Comparison of ENCODE assay signal across 10 cellular contexts in the genomic region with DNA sequence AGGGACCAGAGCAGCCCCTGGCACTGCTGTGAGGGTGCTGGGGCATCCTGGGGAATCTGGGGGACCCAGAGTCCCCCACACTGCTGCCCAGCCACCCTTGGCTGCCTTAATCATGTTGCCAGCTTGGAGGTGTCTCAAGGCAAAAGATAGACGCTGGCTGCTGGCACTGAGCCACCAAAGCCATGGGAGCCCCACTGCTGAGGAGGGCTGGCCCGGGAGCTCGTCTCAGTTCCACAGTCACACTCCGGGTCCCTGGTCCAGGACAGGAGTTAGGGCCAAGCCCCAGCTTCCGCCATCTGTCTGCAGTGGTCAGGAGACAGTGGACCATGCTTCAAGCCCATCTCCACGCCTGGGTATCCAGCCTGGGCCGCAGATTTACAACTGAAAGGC. TPM values are rescaled to one million over a fixed set of nuclear protein-coding genes. Genes with fewer than 3 reads are reported as not detected.
DNase-seq lines count a peak whose midpoint lies in the region; ATAC-seq and TF ChIP-seq lines count a peak whose summit lies in the region.
"Had no signal": no experiment of that assay in that cellular context is flagged by ENCODE, and none has a peak within 500 bp of the region (broad histone marks: within the 10 kb centered on the region; RNA-seq: fewer than 3 reads in every experiment).

No MANE protein-coding gene starts in this region.

- TF ChIP-seq EP300 in ovary (IDR thresholded peaks at IDR 0.05) = no peak

- 32 to 58% (median 34%) methylated on average over 7 of the region's 7 CpGs for WGBS in ovary, 3 donors

- H3K4me1 ChIP-seq in KMS-11 (ENCODE audit: low read depth, poor library complexity, severe bottlenecking) (no peaks in the 10 kb centered on the region), ovary (ENCODE audit: insufficient read depth) (peaks cover 4% of the 10 kb centered on the region)

- TF ChIP-seq POLR2A in ovary (IDR thresholded peaks at IDR 0.05) = no peak

- no peaks in the 10 kb centered on the region for H3K9me3 ChIP-seq in ovary

- TF ChIP-seq CTCF in AG10803 (conservative IDR thresholded peaks at IDR 0.05; ENCODE audit: low read length) (no peak), KMS-11 (conservative IDR thresholded peaks at IDR 0.05; ENCODE audit: low read depth, low read length) (no peak), dorsolateral prefrontal cortex (IDR thresholded peaks at IDR 0.05 in 54 of 56, conservative IDR thresholded peaks at IDR 0.05 in 2 of 56; ENCODE audit: low read depth in 1 of 56, partially characterized antibody in 56 of 56) (no peak), ovary (IDR thresholded peaks at IDR 0.05) (no peak)

- H3K36me3 ChIP-seq in KMS-11 (ENCODE audit: insufficient read depth) (no peaks in the 10 kb centered on the region), ovary (no peaks in the 10 kb centered on the region)

- no peak for ATAC-seq in HG03139 (IDR thresholded peaks at IDR 0.05; ENCODE audit: unreplicated experiment)
- no peak for ATAC-seq in HG03025 (IDR thresholded peaks at IDR 0.05; ENCODE audit: low FRiP score, unreplicated experiment)

- H2AFZ ChIP-seq in KMS-11 (ENCODE audit: low read depth) = peak overlapping the region; percentile 88; the same call in 1 of the 2 replicates

- H3K9me3 Mint-ChIP-seq in activated CD4-positive, alpha-beta T cell treated with anti-CD3 and anti-CD28 coated beads, Interleukin-2, amount 10 ng/mL, durations not matched to agents 24 days and 14 days = no peaks in the 10 kb centered on the region

- 0 out of 2 replicates have a peak overlapping the region, but pooled peaks have one; percentile 20 for H3K4me3 ChIP-seq in AG10803 (ENCODE audit: low read length)
- H3K4me3 ChIP-seq in KMS-11 (IDR thresholded peaks at IDR 0.05; ENCODE audit: insufficient read depth, low read depth, low read length) = no peak overlapping the region
- H3K4me3 ChIP-seq in dorsolateral prefrontal cortex = peak overlapping the region in 43 of 59 donors; percentile 50 to 85 (median 66)
- no peak overlapping the region for H3K4me3 ChIP-seq in ovary

- peaks cover 9% of the 10 kb centered on the region for H3K4me1 Mint-ChIP-seq in activated CD4-positive, alpha-beta T cell treated with anti-CD3 and anti-CD28 coated beads, Interleukin-2, amount 10 ng/mL, durations not matched to agents 24 days and 14 days

- no peaks in the 10 kb centered on the region for H3K36me3 Mint-ChIP-seq in activated CD4-positive, alpha-beta T cell treated with anti-CD3 and anti-CD28 coated beads, Interleukin-2, amount 10 ng/mL, durations not matched to agents 24 days and 14 days (ENCODE audit: low read depth)

- H3K4me3 Mint-ChIP-seq in activated CD4-positive, alpha-beta T cell treated with anti-CD3 and anti-CD28 coated beads, Interleukin-2, amount 10 ng/mL, durations not matched to agents 24 days and 14 days = no peak overlapping the region

- H3K27me3 Mint-ChIP-seq in activated CD4-positive, alpha-beta T cell treated with anti-CD3 and anti-CD28 coated beads, Interleukin-2, amount 10 ng/mL, durations not matched to agents 24 days and 14 days = peaks cover 14% of the 10 kb centered on the region

- H3K27ac Mint-ChIP-seq in activated CD4-positive, alpha-beta T cell treated with anti-CD3 and anti-CD28 coated beads, Interleukin-2, amount 10 ng/mL, durations not matched to agents 24 days and 14 days = no peak overlapping the region

- no peaks in the 10 kb centered on the region for H3K27me3 ChIP-seq in KMS-11 (ENCODE audit: insufficient read depth, low read depth)
- H3K27me3 ChIP-seq in dorsolateral prefrontal cortex = no peaks in the 10 kb centered on the region
- no peaks in the 10 kb centered on the region for H3K27me3 ChIP-seq in ovary

- H3K4me2 ChIP-seq in KMS-11 = 0 out of 2 replicates have a peak overlapping the region, but pooled peaks have one; percentile 39

- no peaks in the 10 kb centered on the region for H3K79me2 ChIP-seq in KMS-11 (ENCODE audit: insufficient read depth, low read depth)

- no peak for DNase-seq in AG10803 (ENCODE audit: low read depth)
- DNase-seq in dorsolateral prefrontal cortex = peak in 1 of 10 donors; percentile 43
- peak; percentile 17 to 44 (median 29) for DNase-seq in ovary
- DNase-seq in activated CD4-positive, alpha-beta T cell treated with anti-CD3 and anti-CD28 coated beads, Interleukin-2, amount 10 ng/mL, durations not matched to agents 24 days and 14 days = no peak
- DNase-seq in dedifferentiated amniotic fluid mesenchymal stem cell (ENCODE audit: extremely low spot score) = no peak

- H3K27ac ChIP-seq in KMS-11 = no peak overlapping the region
- peak overlapping the region in 3 of 59 donors; percentile 63 to 72 (median 70) for H3K27ac ChIP-seq in dorsolateral prefrontal cortex
- no peak overlapping the region for H3K27ac ChIP-seq in ovary

- no peak overlapping the region for H3K9ac ChIP-seq in KMS-11

- intact Hi-C loops in dorsolateral prefrontal cortex (cut with DNase I) = loop anchor here (1.0 to 5.0 kb wide), 9 partner anchors 27 to 413 kb away; partner anchors contain the start of genes NUDT3 (in 1 of the 2) and SMIM29 (in 1 of the 2)
- intact Hi-C loops in ovary (cut with DNase I) = loop anchor here (2.0 to 10.0 kb wide), 8 partner anchors 49 to 419 kb away; partner anchors contain the start of gene SMIM29 (in 1 of the 4)
- intact Hi-C loops in activated CD4-positive, alpha-beta T cell treated with anti-CD3 and anti-CD28 coated beads, Interleukin-2, amount 10 ng/mL, durations not matched to agents 24 days and 14 days (cut with micrococcal nuclease) = loop anchor here (1.0 kb wide), 4 partner anchors 41 to 220 kb away; partner anchors contain the start of genes HMGA1, NUDT3 and SMIM29

- H4K20me1 ChIP-seq in KMS-11 (ENCODE audit: insufficient read depth) = no peaks in the 10 kb centered on the region

RNA-seq across cellular contexts. Expression of gene HMGA1, which starts 41.0 kb away (rescaled TPM):
- total RNA-seq in dorsolateral prefrontal cortex (10 to 100 TPM; 33.1 to 85.0 (median 58.3) TPM), ovary (10 to 100 TPM in 4 of 7 donors, 1 to 10 TPM in 3; 5.1 to 39.9 (median 10.4) TPM)
- 1 to 10 TPM; 2.4 to 5.6 TPM for polyA plus RNA-seq in ovary
- total RNA-seq in activated CD4-positive, alpha-beta T cell treated with anti-CD3 and anti-CD28 coated beads, Interleukin-2, amount 10 ng/mL, durations not matched to agents 24 days and 14 days = 509 and 520 TPM in 2 replicates

RNA-seq across cellular contexts. Expression of gene GRM4, which starts 49.8 kb away (rescaled TPM):
- total RNA-seq in dorsolateral prefrontal cortex (10 to 100 TPM in 59 of 120 experiments, 1 to 10 TPM in 61; 2.8 to 17.8 (median 9.9) TPM), ovary (under 1 TPM in 5 of 7 donors, not detected in 2; under 0.01 to 0.37 (median 0.15) TPM)
- under 1 TPM; 0.05 to 0.06 TPM for polyA plus RNA-seq in ovary
- total RNA-seq in activated CD4-positive, alpha-beta T cell treated with anti-CD3 and anti-CD28 coated beads, Interleukin-2, amount 10 ng/mL, durations not matched to agents 24 days and 14 days = not detected in 2 replicates
- total RNA-seq: aorta, liver had no signal
- polyA plus RNA-seq: aorta, liver had no signal

RNA-seq across cellular contexts. Expression of gene SMIM29, which starts 53.1 kb away (rescaled TPM):
- total RNA-seq in dorsolateral prefrontal cortex (100 to 1,000 TPM in 3 of 120 experiments, 10 to 100 TPM in 117; 43.8 to 108 (median 67.5) TPM), ovary (10 to 100 TPM; 14.7 to 26.6 (median 17.8) TPM)
- 10 to 100 TPM in 1 of 2 donors, 1 to 10 TPM in 1; 2.0 to 26.3 TPM for polyA plus RNA-seq in ovary
- total RNA-seq in activated CD4-positive, alpha-beta T cell treated with anti-CD3 and anti-CD28 coated beads, Interleukin-2, amount 10 ng/mL, durations not matched to agents 24 days and 14 days = 12.6 and 13.5 TPM in 2 replicates

Comparison
In these comparisons a context has a peak if more than half of its experiments do, and no peak if none do; other contexts are left out.
1. DNase-seq: peak in ovary (5 of 5); none in AG10803 (single experiment), activated CD4-positive, alpha-beta T cell treated with anti-CD3 and anti-CD28 coated beads, Interleukin-2, amount 10 ng/mL, durations not matched to agents 24 days and 14 days (single experiment) and dedifferentiated amniotic fluid mesenchymal stem cell (single experiment).
2. H3K4me3 ChIP-seq: peak in AG10803 (single experiment) and dorsolateral prefrontal cortex (43 of 59); none in KMS-11 (single experiment) and ovary (single experiment).